Comparison of ENCODE assay signal across 8 cellular contexts in genomic region chr3:10164546-10165393, GRCh38. TPM values are rescaled to one million over a fixed set of nuclear protein-coding genes. Genes with fewer than 3 reads are reported as not detected.
DNase-seq lines count a peak whose midpoint lies in the region; FAIRE-seq and TF ChIP-seq lines count a peak whose summit lies in the region.

Gene IRAK2, plus strand, starts transcription at chr3:10164919. Its CDS starts 36 bp downstream, at chr3:10164955.

- TF ChIP-seq CTCF in HFFc6 (IDR thresholded peaks at IDR 0.05) = peak; percentile 94
- peak; percentile 37 for TF ChIP-seq CTCF in epithelial cell of esophagus (IDR thresholded peaks at IDR 0.05; ENCODE audit: insufficient read depth, low read depth, low read length, missing control alignments)

- H3K9me3 Mint-ChIP-seq in HFFc6 = peaks cover 12% of the 10 kb centered on the region

- H3K4me3 Mint-ChIP-seq in HFFc6 = peak within 1 kb of the TSS; percentile 86

- peak within 1 kb of the TSS; percentile 56 for H3K4me3 ChIP-seq in epithelial cell of esophagus (ENCODE audit: low read length)
- peak within 1 kb of the TSS; percentile 80 for H3K4me3 ChIP-seq in mononuclear cell (ENCODE audit: low read length)

- H3K27me3 Mint-ChIP-seq in HFFc6 (ENCODE audit: insufficient read depth) = no peaks in the 10 kb centered on the region; the same call in 1 of the 2 replicates

- H3K4me1 Mint-ChIP-seq in HFFc6 (ENCODE audit: low read depth) = peaks cover 31% of the 10 kb centered on the region

- FAIRE-seq in GM12891 (lab: Jason Lieb, UNC) = peak; percentile 78

- H3K27ac Mint-ChIP-seq in HFFc6 = peak within 1 kb of the TSS; percentile 36

- no peaks in the 10 kb centered on the region for H3K27me3 ChIP-seq in mononuclear cell (ENCODE audit: insufficient read depth, low read length)

- TF ChIP-seq POLR2A in GM12891 (IDR thresholded peaks at IDR 0.05; ENCODE audit: low read depth, low read length) = no peak

- H3K4me1 ChIP-seq in mononuclear cell (ENCODE audit: insufficient read depth, low read length) = peaks cover 39% of the 10 kb centered on the region

- H3K36me3 Mint-ChIP-seq in HFFc6 (ENCODE audit: low read depth) = peaks cover 12% of the 10 kb centered on the region

- peak; percentile 83 for DNase-seq in GM12891 (ENCODE audit: insufficient read length, low spot score)
- DNase-seq in HFFc6 = peak; percentile 62
- DNase-seq in NCI-H226 = peak; percentile 56
- DNase-seq in activated T-cell treated with anti-CD3 and anti-CD28 coated beads for 24 hours (ENCODE audit: low read depth) = peak; percentile 35
- DNase-seq in epithelial cell of esophagus (ENCODE audit: low read depth) = peak; percentile 66
- DNase-seq in stimulated activated CD8-positive, alpha-beta memory T cell treated with anti-CD3 and anti-CD28 coated beads, Interleukin-2, amount 100 ng/mL, for 48 hours (ENCODE audit: low read depth in 2 of 2) = peak; percentile 48 to 50
- DNase-seq in KG1 (lab: John Stamatoyannopoulos, UW) = no peak

- H3K9me3 ChIP-seq in mononuclear cell (ENCODE audit: low read depth, low read length) = no peaks in the 10 kb centered on the region

TF ChIP-seq in GM12891, 5 proteins besides CTCF, POLR2A, EP300 and RAD21:
- TF ChIP-seq POU2F2 (IDR thresholded peaks at IDR 0.05; ENCODE audit: low read depth, low read length) = no peak
- TF ChIP-seq POLR2AphosphoS5 (IDR thresholded peaks at IDR 0.05; ENCODE audit: low read depth, low read length) = peak; percentile 54; the same call in 1 of the 2 replicates

RNA-seq across cellular contexts. Expression of gene IRAK2, which starts in this region (rescaled TPM):
- 3.2 TPM for polyA plus RNA-seq in GM12891 (2012; ENCODE audit: low read depth, missing spikeins)
- 1 to 10 TPM; 2.6 to 4.4 (median 3.5) TPM for total RNA-seq in HFFc6 (2021; fragmentation: NEBNext Ultra II Directional; extraction: Animal tissue kit (Norgen Biotek cat#: 25700))
- 14.6 TPM for total RNA-seq in mononuclear cell
